In the genomic region with DNA sequence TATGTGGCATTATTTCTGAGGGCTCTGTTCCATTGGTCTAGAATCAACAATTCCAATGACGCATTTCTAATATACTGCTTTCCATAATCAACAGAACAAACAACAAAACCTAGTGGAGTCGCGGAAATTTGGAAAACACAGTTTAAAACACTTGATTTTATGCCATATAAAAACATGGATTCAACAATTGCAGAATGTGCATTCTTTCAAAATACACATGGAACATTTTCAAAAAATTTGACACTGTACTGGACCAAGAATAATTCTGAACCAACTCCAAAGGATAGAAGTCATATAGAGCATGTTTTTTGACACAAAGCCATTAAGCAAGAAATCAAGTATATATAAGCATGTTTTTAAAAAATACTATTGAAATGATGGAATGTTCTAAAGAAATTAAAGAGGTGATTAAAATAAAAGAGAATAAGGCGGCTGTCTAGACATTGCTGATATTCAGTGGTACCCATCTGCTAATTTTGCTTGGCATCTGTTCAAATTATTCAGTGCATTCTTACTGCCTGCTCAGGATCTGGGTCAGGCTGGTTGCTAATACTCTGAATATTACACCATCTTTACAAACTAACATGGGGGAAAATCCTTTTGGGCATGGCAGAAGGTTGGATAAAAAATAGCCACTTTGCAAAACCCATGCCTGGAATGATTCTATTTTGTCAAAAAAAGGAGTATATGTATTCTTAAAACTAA, we compare ENCODE assay signal across 16 cellular contexts.
"Had no signal": no experiment of that assay in that cellular context is flagged by ENCODE, and none has a peak within 500 bp of the region (broad histone marks: within the 10 kb centered on the region; RNA-seq: fewer than 3 reads in every experiment).

No MANE protein-coding gene starts in this region.

- H3K36me3 ChIP-seq: colonic mucosa, esophagus squamous epithelium, gastrocnemius medialis, heart right ventricle, sigmoid colon had no signal

- H3K9me3 Mint-ChIP-seq: natural killer cell treated with Interleukin-12 subunit alpha and Interleukin-12 subunit beta and Interleukin-15 and Interleukin-18, amount 100 ng/mL, for 72 hours; type B pancreatic cell had no signal

- H3K36me3 Mint-ChIP-seq: natural killer cell treated with Interleukin-12 subunit alpha and Interleukin-12 subunit beta and Interleukin-15 and Interleukin-18, amount 100 ng/mL, for 72 hours; type B pancreatic cell had no signal

- H3K4me3 ChIP-seq: colonic mucosa, esophagus squamous epithelium, gastrocnemius medialis, heart right ventricle, mucosa of descending colon, sigmoid colon had no signal

- H3K4me3 Mint-ChIP-seq: natural killer cell treated with Interleukin-12 subunit alpha and Interleukin-12 subunit beta and Interleukin-15 and Interleukin-18, amount 100 ng/mL, for 72 hours; type B pancreatic cell had no signal

- H3K9me3 ChIP-seq: colonic mucosa, esophagus squamous epithelium, gastrocnemius medialis, heart right ventricle, mucosa of descending colon, sigmoid colon had no signal

- H3K4me1 ChIP-seq: colonic mucosa, gastrocnemius medialis, heart right ventricle, sigmoid colon had no signal

- H3K27ac Mint-ChIP-seq: natural killer cell treated with Interleukin-12 subunit alpha and Interleukin-12 subunit beta and Interleukin-15 and Interleukin-18, amount 100 ng/mL, for 72 hours; type B pancreatic cell had no signal

- ATAC-seq: gastrocnemius medialis; heart right ventricle; left lobe of liver; mucosa of descending colon; natural killer cell treated with Interleukin-12 subunit alpha and Interleukin-12 subunit beta and Interleukin-15 and Interleukin-18, amount 100 ng/mL, for 72 hours had no signal

- DNase-seq: colonic mucosa; dermis blood vessel endothelial cell; esophagus squamous epithelium; gastrocnemius medialis; heart right ventricle; hypothalamus; islet precursor cell; mucosa of descending colon; posterior cingulate gyrus; sigmoid colon; small intestine; stimulated activated CD4-positive, alpha-beta T cell treated with anti-CD3 and anti-CD28 coated beads, Interleukin-12 subunit alpha, Interleukin-12 subunit beta, amount 100 ng/mL, for 4 hours; stimulated activated naive CD4-positive, alpha-beta T cell had no signal

- H3K27me3 ChIP-seq: colonic mucosa, esophagus squamous epithelium, gastrocnemius medialis, heart right ventricle, sigmoid colon had no signal

- H3K27ac ChIP-seq: colonic mucosa, esophagus squamous epithelium, gastrocnemius medialis, heart right ventricle, sigmoid colon had no signal
